Comparison of ENCODE assay signal across 1 cellular context in the genomic region with DNA sequence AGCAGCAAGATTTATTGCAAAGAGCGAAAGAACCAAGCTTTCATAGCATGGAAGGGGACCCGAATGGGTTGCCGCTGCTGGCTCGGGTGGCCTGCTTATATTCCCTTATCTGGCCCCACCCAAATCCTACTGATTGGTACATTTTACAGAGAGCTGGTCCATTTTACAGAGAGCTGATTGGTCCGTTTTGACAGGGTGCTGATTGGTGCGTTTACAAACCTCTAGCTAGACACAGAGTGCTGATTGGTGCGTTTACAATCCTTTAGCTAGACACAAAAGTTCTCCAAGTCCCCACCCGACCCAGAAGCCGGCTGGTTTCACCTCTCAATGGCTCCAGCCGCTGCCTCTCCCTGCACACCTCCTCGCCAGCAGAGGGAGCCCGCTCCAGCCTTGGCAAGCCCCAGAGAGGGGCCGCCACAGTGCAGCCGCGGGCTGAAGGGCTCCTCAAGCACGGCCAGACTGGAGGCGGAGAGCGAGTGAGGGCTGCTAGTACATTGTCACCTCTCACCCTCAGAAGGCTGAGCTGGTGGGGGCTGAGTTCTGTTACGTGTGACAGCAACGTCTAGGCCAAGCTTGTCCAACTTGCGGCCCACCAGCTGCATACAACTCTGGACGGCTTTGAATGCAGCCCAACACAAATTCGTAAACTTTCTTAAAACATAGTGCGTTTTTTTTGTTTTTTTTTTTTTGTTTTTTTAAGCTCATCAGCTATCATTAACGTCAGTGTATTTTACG.
TF ChIP-seq lines count a peak whose summit lies in the region.

No MANE protein-coding gene starts in this region.

TF ChIP-seq in HepG2, 621 proteins besides CTCF, POLR2A, EP300 and RAD21 (continued from another document):
- peak; percentile 50; the same call in 1 of the 2 replicates for TF ChIP-seq NFYC (CRISPR knock-in tag; IDR thresholded peaks at IDR 0.05)
- TF ChIP-seq KLF12 (CRISPR knock-in tag; IDR thresholded peaks at IDR 0.05; ENCODE audit: borderline replicate concordance), result no peak
- peak; percentile 14; the same call in 1 of the 2 replicates for TF ChIP-seq SMC3 (IDR thresholded peaks at IDR 0.05; ENCODE audit: low read length)
- no peak for TF ChIP-seq ZNF790 (CRISPR knock-in tag; IDR thresholded peaks at IDR 0.05; ENCODE audit: borderline replicate concordance)
- TF ChIP-seq TAF15 (IDR thresholded peaks at IDR 0.05; ENCODE audit: low read depth, low read length, poor library complexity, severe bottlenecking), result no peak
- TF ChIP-seq SOX6 (IDR thresholded peaks at IDR 0.05), result no peak
- TF ChIP-seq SOX6 (CRISPR knock-in tag; IDR thresholded peaks at IDR 0.05), result peak; percentile 48; the same call in 1 of the 2 replicates
- no peak for TF ChIP-seq ZNF460 (CRISPR knock-in tag; IDR thresholded peaks at IDR 0.05; ENCODE audit: borderline replicate concordance)
- TF ChIP-seq, protein P1, sequence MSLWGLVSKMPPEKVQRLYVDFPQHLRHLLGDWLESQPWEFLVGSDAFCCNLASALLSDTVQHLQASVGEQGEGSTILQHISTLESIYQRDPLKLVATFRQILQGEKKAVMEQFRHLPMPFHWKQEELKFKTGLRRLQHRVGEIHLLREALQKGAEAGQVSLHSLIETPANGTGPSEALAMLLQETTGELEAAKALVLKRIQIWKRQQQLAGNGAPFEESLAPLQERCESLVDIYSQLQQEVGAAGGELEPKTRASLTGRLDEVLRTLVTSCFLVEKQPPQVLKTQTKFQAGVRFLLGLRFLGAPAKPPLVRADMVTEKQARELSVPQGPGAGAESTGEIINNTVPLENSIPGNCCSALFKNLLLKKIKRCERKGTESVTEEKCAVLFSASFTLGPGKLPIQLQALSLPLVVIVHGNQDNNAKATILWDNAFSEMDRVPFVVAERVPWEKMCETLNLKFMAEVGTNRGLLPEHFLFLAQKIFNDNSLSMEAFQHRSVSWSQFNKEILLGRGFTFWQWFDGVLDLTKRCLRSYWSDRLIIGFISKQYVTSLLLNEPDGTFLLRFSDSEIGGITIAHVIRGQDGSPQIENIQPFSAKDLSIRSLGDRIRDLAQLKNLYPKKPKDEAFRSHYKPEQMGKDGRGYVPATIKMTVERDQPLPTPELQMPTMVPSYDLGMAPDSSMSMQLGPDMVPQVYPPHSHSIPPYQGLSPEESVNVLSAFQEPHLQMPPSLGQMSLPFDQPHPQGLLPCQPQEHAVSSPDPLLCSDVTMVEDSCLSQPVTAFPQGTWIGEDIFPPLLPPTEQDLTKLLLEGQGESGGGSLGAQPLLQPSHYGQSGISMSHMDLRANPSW (CRISPR knock-in tag; IDR thresholded peaks at IDR 0.05; ENCODE audit: borderline replicate concordance), result no peak
- peak; percentile 72; the same call in 1 of the 2 replicates for TF ChIP-seq SPEN (CRISPR knock-in tag; IDR thresholded peaks at IDR 0.05; ENCODE audit: low read depth)
- no peak for TF ChIP-seq CEBPG (CRISPR knock-in tag; IDR thresholded peaks at IDR 0.05)
TF ChIP-seq in HepG2: peak in this region for 127.
